Comparison of ENCODE assay signal across 12 cellular contexts in the genomic region with DNA sequence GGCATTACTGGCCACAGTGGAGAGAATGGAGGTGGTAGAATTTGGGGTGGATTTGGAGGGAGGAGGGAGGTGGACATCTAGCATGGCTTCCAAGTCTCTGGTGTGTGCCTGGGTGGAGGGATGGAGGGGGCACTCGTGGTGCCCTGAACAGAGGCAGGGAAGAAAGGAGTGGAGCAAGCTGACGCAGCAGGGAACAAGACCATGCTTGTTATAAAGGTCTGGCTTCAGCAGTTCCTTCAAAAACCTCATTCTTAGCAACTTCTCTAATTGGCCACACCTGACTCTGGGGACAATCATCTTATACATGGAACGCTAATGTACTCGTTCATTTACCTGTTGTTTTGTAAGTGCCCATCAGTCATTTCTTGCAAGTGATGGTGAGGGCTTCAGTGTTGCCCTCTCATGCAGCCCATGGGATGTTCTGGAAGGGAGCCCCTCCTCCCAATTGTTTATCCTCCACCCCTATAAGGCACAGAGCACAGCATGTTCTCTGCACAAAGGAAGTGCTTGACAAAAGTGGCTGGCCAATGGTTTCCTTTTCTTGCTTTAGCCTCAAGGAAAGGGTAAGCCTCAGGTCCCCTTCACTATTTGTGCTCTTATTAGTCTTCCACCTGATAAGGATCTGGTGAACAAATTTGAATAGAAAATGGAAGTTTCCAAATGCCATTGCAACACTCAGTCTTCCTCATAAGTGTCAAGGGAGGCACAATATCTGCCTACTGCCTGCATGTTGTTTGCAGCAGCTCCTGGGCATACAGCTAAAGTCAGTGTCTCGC. TPM values are rescaled to one million over a fixed set of nuclear protein-coding genes. Genes with fewer than 3 reads are reported as not detected.
DNase-seq lines count a peak whose midpoint lies in the region; ATAC-seq and TF ChIP-seq lines count a peak whose summit lies in the region.
"Had no signal": no experiment of that assay in that cellular context is flagged by ENCODE, and none has a peak within 500 bp of the region (broad histone marks: within the 10 kb centered on the region; RNA-seq: fewer than 3 reads in every experiment).

No MANE protein-coding gene starts in this region.

- DNase-seq in SKM-1 (lab: John Stamatoyannopoulos, UW; ENCODE audit: unreplicated experiment) (peak; percentile 80), spleen (no peak), H7 (no peak), NCI-H226 (no peak), anterior cingulate cortex (lab: John Stamatoyannopoulos, UW) (no peak)
- DNase-seq: head of caudate nucleus; NCI-H69; stimulated activated CD4-positive, alpha-beta T cell treated with anti-CD3 and anti-CD28 coated beads, Interleukin-1b, Interleukin-23, amount 100 ng/mL, for 48 hours; trophoblast cell had no signal

- no peak for TF ChIP-seq CTCF in gastroesophageal sphincter (IDR thresholded peaks at IDR 0.05)
- no peak for TF ChIP-seq CTCF in spleen (IDR thresholded peaks at IDR 0.05 in 8 of 11, conservative IDR thresholded peaks at IDR 0.05 in 3 of 11)

- intact Hi-C loops in spleen (cut with DNase I; ENCODE audit: low total_unique reads) = no loop called here

- peaks cover 14% of the 10 kb centered on the region for H3K36me3 Mint-ChIP-seq in IgD-negative memory B cell

- H3K9me3 ChIP-seq in gastroesophageal sphincter = no peaks in the 10 kb centered on the region
- no peaks in the 10 kb centered on the region for H3K9me3 ChIP-seq in spleen

- peak overlapping the region; percentile 14 to 82 (median 81) for H3K27ac Mint-ChIP-seq in IgD-negative memory B cell

- H3K27me3 ChIP-seq in gastroesophageal sphincter (no peaks in the 10 kb centered on the region), spleen (replicated peaks in 1 of 7) (no peaks in the 10 kb centered on the region), H7 (ENCODE audit: control insufficient read depth, insufficient read depth, low read length) (no peaks in the 10 kb centered on the region)

- H3K27ac ChIP-seq in gastroesophageal sphincter (peak overlapping the region in 3 of 4 donors; percentile 21 to 84 (median 79)), spleen (peak overlapping the region; percentile 14 to 88 (median 66))

- peak; percentile 52 for ATAC-seq in gastroesophageal sphincter
- no peak for ATAC-seq in GM21360 (IDR thresholded peaks at IDR 0.05; ENCODE audit: unreplicated experiment)

- TF ChIP-seq POLR2A in gastroesophageal sphincter (IDR thresholded peaks at IDR 0.05) (no peak), spleen (IDR thresholded peaks at IDR 0.05) (no peak)

- peaks cover 16 to 37% (median 22%) of the 10 kb centered on the region in 3 donors for H3K4me1 Mint-ChIP-seq in IgD-negative memory B cell

- no peak overlapping the region for H3K4me3 ChIP-seq in gastroesophageal sphincter
- H3K4me3 ChIP-seq in spleen = peak overlapping the region in 1 of 8 donors; percentile 33
- no peak overlapping the region for H3K4me3 ChIP-seq in H7 (ENCODE audit: insufficient read depth, low read depth, low read length)

- WGBS in gastroesophageal sphincter (ENCODE audit: low coverage in 1 of 2), 2 donors = 73 to 87% methylated on average over 5 of the region's 5 CpGs
- WGBS in spleen, 5 donors = 36 to 58% (median 56%) methylated on average over 5 of the region's 5 CpGs

- TF ChIP-seq EP300 in gastroesophageal sphincter (IDR thresholded peaks at IDR 0.05) = no peak

- no peaks in the 10 kb centered on the region for H3K27me3 Mint-ChIP-seq in IgD-negative memory B cell

- H3K4me1 ChIP-seq in gastroesophageal sphincter (peaks cover 18 to 85% (median 33%) of the 10 kb centered on the region in 3 donors), spleen (peaks cover 23 to 71% (median 55%) of the 10 kb centered on the region in 6 donors)

- peaks cover 0 to 4% (median 0%) of the 10 kb centered on the region in 3 donors for H3K9me3 Mint-ChIP-seq in IgD-negative memory B cell

- H3K36me3 ChIP-seq in gastroesophageal sphincter (peaks cover 0 to 4% of the 10 kb centered on the region in 2 donors), spleen (peaks cover 0 to 29% (median 9%) of the 10 kb centered on the region in 6 donors), H7 (replicated peaks; ENCODE audit: control insufficient read depth, insufficient read depth, low read length) (no peaks in the 10 kb centered on the region)

- H3K4me3 Mint-ChIP-seq in IgD-negative memory B cell = peak overlapping the region in 2 of 4 donors; percentile 85 to 89

RNA-seq across cellular contexts. Expression of gene GFOD1, which starts 39.3 kb away (rescaled TPM):
- polyA plus RNA-seq in IgD-negative memory B cell = 10.9 TPM
- 10 to 100 TPM; 18.3 to 49.1 (median 29.0) TPM for total RNA-seq in gastroesophageal sphincter
- total RNA-seq in spleen = 10 to 100 TPM; 16.0 to 54.0 (median 37.4) TPM
- polyA plus RNA-seq in spleen = 1 to 10 TPM; 3.4 to 8.2 (median 4.2) TPM
- total RNA-seq in H7 (2014; rRNA removed; shearing (Covaris generic)) = 3.4 and 4.4 TPM in 2 replicates
